ENCODE assay signal across 9 cellular contexts in the genomic region with DNA sequence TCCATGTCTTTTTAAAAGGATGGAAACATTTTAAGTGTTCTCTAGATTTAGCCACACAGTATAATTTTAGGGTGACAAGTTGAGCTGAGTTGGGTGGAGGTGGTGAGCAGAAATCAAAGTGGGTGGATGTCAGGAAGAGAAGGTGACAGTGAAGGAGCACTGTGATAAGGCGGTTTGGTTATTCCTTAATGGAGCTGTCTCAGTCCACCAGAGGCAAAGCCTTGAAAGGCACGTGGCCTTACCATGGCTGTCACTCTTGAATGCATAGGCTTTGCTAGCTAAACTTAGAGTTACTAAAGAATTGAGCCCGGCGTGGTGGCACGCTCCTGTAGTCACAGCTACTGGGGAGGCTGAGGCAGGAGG. TPM values are rescaled to one million over a fixed set of nuclear protein-coding genes. Genes with fewer than 3 reads are reported as not detected.
DNase-seq lines count a peak whose midpoint lies in the region; ATAC-seq, FAIRE-seq and TF ChIP-seq lines count a peak whose summit lies in the region.
"Had no signal": no experiment of that assay in that cellular context is flagged by ENCODE, and none has a peak within 500 bp of the region (broad histone marks: within the 10 kb centered on the region; RNA-seq: fewer than 3 reads in every experiment).

No MANE protein-coding gene starts in this region.

- no peak for FAIRE-seq in A549 (lab: Jason Lieb, UNC)
- FAIRE-seq: GM19239 had no signal

- H3K27ac ChIP-seq in A549 (peak overlapping the region; percentile 83 to 86), H9 (ENCODE audit: insufficient read length, low read depth, low read length) (no peak overlapping the region), caudate nucleus (ENCODE audit: low read depth, low read length) (peak overlapping the region; percentile 40)

- no peak overlapping the region for H3K4ac ChIP-seq in H9 (ENCODE audit: low read depth, low read length)

- H3K4me1 ChIP-seq in A549 (peaks cover 12% of the 10 kb centered on the region), H9 (ENCODE audit: insufficient read depth, low read length) (no peaks in the 10 kb centered on the region), mucosa of stomach (ENCODE audit: control insufficient read depth, insufficient read depth, low read length) (peaks cover 5% of the 10 kb centered on the region)

- H2BK15ac ChIP-seq in H9 (ENCODE audit: low read depth, low read length), result no peak overlapping the region

- ATAC-seq in A549 (peak; percentile 31 to 35; a peak in 2 of 6 replicates), HG02885 (IDR thresholded peaks at IDR 0.05; ENCODE audit: poor library complexity, unreplicated experiment) (no peak), HG03439 (IDR thresholded peaks at IDR 0.05; ENCODE audit: unreplicated experiment) (no peak)

- no peak overlapping the region for H4K8ac ChIP-seq in H9 (replicated peaks; ENCODE audit: insufficient read length, low read depth, low read length)

- WGBS in A549 (ENCODE audit: missing lambda C conversion rate), result 89% methylated on average over 5 of the region's 5 CpGs
- WGBS in H9 (ENCODE audit: extremely low coverage, insufficient read length, low lambda C conversion rate), result no CpG with 5 or more reads among the region's 5 CpGs

- no peak overlapping the region for H3K27ac Mint-ChIP-seq in H9

- H2BK20ac ChIP-seq in H9 (ENCODE audit: low read depth, low read length, poor library complexity, severe bottlenecking), result no peak overlapping the region

- no peak overlapping the region for H3K18ac ChIP-seq in H9 (ENCODE audit: insufficient read length, low read depth, low read length)

- no peaks in the 10 kb centered on the region for H3K79me1 ChIP-seq in H9 (ENCODE audit: insufficient read depth, low read depth, low read length, poor library complexity, severe bottlenecking)

- no peak overlapping the region for H2BK5ac ChIP-seq in H9 (ENCODE audit: insufficient read length, low read length)

- peaks cover 8% of the 10 kb centered on the region for H3K23me2 ChIP-seq in H9 (ENCODE audit: insufficient read length, low read depth, low read length, poor library complexity, severe bottlenecking)

- peaks cover 19% of the 10 kb centered on the region for H3K27me3 Mint-ChIP-seq in H9 (ENCODE audit: low read depth)

- no peak for TF ChIP-seq RAD21 in A549 (conservative IDR thresholded peaks at IDR 0.05 in 1 of 2, IDR thresholded peaks at IDR 0.05 in 1 of 2)

- DNase-seq in A549 (ENCODE audit: low read depth in 1 of 2, low spot score in 1 of 2) (no peak), H9 (no peak), caudate nucleus (lab: John Stamatoyannopoulos, UW) (peak in 38 of 61 donors; percentile 9 to 90 (median 46)), DMS114 treated with DMSO at 0.1 percent for 48 hours (lab: John Stamatoyannopoulos, UW; ENCODE audit: unreplicated experiment) (no peak), DMS79 treated with DMSO at 0.1 percent for 48 hours (lab: John Stamatoyannopoulos, UW) (no peak)

- no peak overlapping the region for H2AFZ ChIP-seq in H9 (ENCODE audit: low read length)

- no peak overlapping the region for H2AK5ac ChIP-seq in H9 (ENCODE audit: insufficient read length, low read length)

- no peaks in the 10 kb centered on the region for H4K20me1 ChIP-seq in H9 (ENCODE audit: control insufficient read depth, insufficient read depth, insufficient read length)

- peaks cover 2% of the 10 kb centered on the region; the same call in 1 of the 2 replicates for H3K27me3 ChIP-seq in H9 (ENCODE audit: insufficient read depth, low read length)
- H3K27me3 ChIP-seq in mucosa of stomach (ENCODE audit: control insufficient read depth, insufficient read depth, low read length), result no peaks in the 10 kb centered on the region

- CTCF ChIA-PET in A549 (lab: Yijun Ruan, JAX), result interaction anchor here (0.6 to 4.6 kb wide), 15 partner anchors 7 to 637 kb away, joined by 3 to 20 read pairs (median 5); partner anchors contain the start of genes AP3S2, CIB1 and GDPGP1

- H3K9me3 Mint-ChIP-seq in H9, result no peaks in the 10 kb centered on the region

- H3K4me3 Mint-ChIP-seq in H9, result peak overlapping the region; percentile 4 to 79; a peak in 3 of 5 replicates

- H3K23ac ChIP-seq in H9 (ENCODE audit: insufficient read length, low read depth, low read length), result no peak overlapping the region

- no peak overlapping the region for H3T11ph ChIP-seq in H9 (ENCODE audit: low read length)

- no peak for TF ChIP-seq EP300 in A549 (IDR thresholded peaks at IDR 0.05)

- peaks cover 3 to 5% of the 10 kb centered on the region in 2 experiments; a peak in 3 of 4 replicates for H3K4me1 Mint-ChIP-seq in H9

- no peak for TF ChIP-seq POLR2A in A549 (IDR thresholded peaks at IDR 0.05; ENCODE audit: low read length)

- no peak overlapping the region for H3K56ac ChIP-seq in H9 (ENCODE audit: insufficient read length, low read depth, low read length)

- H3K14ac ChIP-seq in H9 (ENCODE audit: insufficient read depth, low read length), result no peak overlapping the region

- H3K79me2 ChIP-seq in H9 (ENCODE audit: insufficient read depth, low read length), result no peaks in the 10 kb centered on the region

- no peaks in the 10 kb centered on the region for H3K36me3 ChIP-seq in mucosa of stomach (ENCODE audit: control insufficient read depth, insufficient read depth, low read length)

- no peak for TF ChIP-seq CTCF in A549 (IDR thresholded peaks at IDR 0.05)
- TF ChIP-seq CTCF in H9 (conservative IDR thresholded peaks at IDR 0.05), result no peak

- no peaks in the 10 kb centered on the region for H3K9me3 ChIP-seq in A549
- no peaks in the 10 kb centered on the region for H3K9me3 ChIP-seq in H9 (ENCODE audit: control insufficient read depth, low read depth, low read length)
- no peaks in the 10 kb centered on the region for H3K9me3 ChIP-seq in mucosa of stomach (ENCODE audit: control insufficient read depth, low read length)

- H3K4me2 ChIP-seq in A549, result peak overlapping the region; percentile 98
- peak overlapping the region; percentile 75 for H3K4me2 ChIP-seq in H9 (ENCODE audit: insufficient read depth, insufficient read length, low read length)

- POLR2A ChIA-PET in A549 (lab: Yijun Ruan, JAX), result interaction anchor here (0.6 to 2.4 kb wide), 11 partner anchors 11 to 146 kb away, joined by 3 to 24 read pairs (median 9); partner anchors contain the start of genes CIB1, GDPGP1, IDH2 and IQGAP1

- H4K91ac ChIP-seq in H9 (ENCODE audit: insufficient read length, low read depth, low read length), result no peak overlapping the region

- no peak overlapping the region for H4K5ac ChIP-seq in H9 (ENCODE audit: insufficient read length, low read depth, low read length)

- H3K4me3 ChIP-seq in A549 (peak overlapping the region; percentile 69; the same call in 2 of the 3 replicates), mucosa of stomach (ENCODE audit: low read length) (peak overlapping the region; percentile 33)

- no peak overlapping the region for H2BK120ac ChIP-seq in H9 (ENCODE audit: low read depth, low read length, poor library complexity, severe bottlenecking)

- no peak overlapping the region for H2BK12ac ChIP-seq in H9 (ENCODE audit: insufficient read length, low read depth, low read length)

- H3K36me3 Mint-ChIP-seq in H9 (ENCODE audit: insufficient read depth in 1 of 3, low read depth in 3 of 3), result no peaks in the 10 kb centered on the region

- no peak overlapping the region for H3K9ac ChIP-seq in H9 (ENCODE audit: extremely low read depth, insufficient read length, low read length)
- H3K9ac ChIP-seq in mucosa of stomach (ENCODE audit: low read length), result peak overlapping the region; percentile 24

TF ChIP-seq in A549, 52 proteins besides CTCF, POLR2A, EP300 and RAD21 (continues in another document):
- no peak for TF ChIP-seq TFCP2L1 (CRISPR knock-in tag; IDR thresholded peaks at IDR 0.05)
- TF ChIP-seq RNF2 (IDR thresholded peaks at IDR 0.05; ENCODE audit: borderline replicate concordance, low read depth), result no peak

RNA-seq across cellular contexts. Expression of gene TTLL13, which starts 0.6 kb away (rescaled TPM):
- 0.56 and 0.61 TPM in 2 replicates for polyA plus RNA-seq in A549 (2011; rRNA removed)
- polyA plus RNA-seq in A549 (2012; cell fraction: cytosol; rRNA removed), result 0.20 and 0.22 TPM in 2 replicates
- 0.24 and 0.28 TPM in 2 replicates for polyA plus RNA-seq in A549 (2012; cell fraction: nucleus; rRNA removed)
- polyA plus RNA-seq in A549 (2017; fragmentation: RNase III; extraction: RNeasy Plus Mini Kit Qiagen cat#74134 plus additional on column Dnase treatment), result 0.17 to 0.29 TPM (median 0.24 TPM) in 3 replicates
- 0.58 and 1.1 TPM in 2 replicates for polyA minus RNA-seq in A549 (2011; rRNA and poly(A)+ RNA removed)
- not detected in 2 replicates for total RNA-seq in H9 (2021)

RNA-seq across cellular contexts. Expression of gene GDPGP1, which starts 14.7 kb away (rescaled TPM):
- polyA plus RNA-seq in A549 (2011; rRNA removed), result 5.4 and 5.7 TPM in 2 replicates
- polyA plus RNA-seq in A549 (2012; cell fraction: cytosol; rRNA removed), result 4.1 and 5.6 TPM in 2 replicates
- polyA plus RNA-seq in A549 (2012; cell fraction: nucleus; rRNA removed), result 7.8 and 8.5 TPM in 2 replicates
- 3.8 to 5.1 TPM (median 4.4 TPM) in 3 replicates for polyA plus RNA-seq in A549 (2017; fragmentation: RNase III; extraction: RNeasy Plus Mini Kit Qiagen cat#74134 plus additional on column Dnase treatment)
- 26.4 and 27.4 TPM in 2 replicates for polyA minus RNA-seq in A549 (2011; rRNA and poly(A)+ RNA removed)
- total RNA-seq in H9 (2021), result 6.7 and 9.7 TPM in 2 replicates

RNA-seq across cellular contexts. Expression of gene CIB1, which starts 15.0 kb away (rescaled TPM):
- polyA plus RNA-seq in A549 (2011; rRNA removed) (84.1 and 130 TPM in 2 replicates), A549 (2017; fragmentation: RNase III; extraction: RNeasy Plus Mini Kit Qiagen cat#74134 plus additional on column Dnase treatment) (119 to 124 TPM (median 120 TPM) in 3 replicates)
- 187 and 202 TPM in 2 replicates for polyA plus RNA-seq in A549 (2012; cell fraction: cytosol; rRNA removed)
- 190 and 198 TPM in 2 replicates for polyA plus RNA-seq in A549 (2012; cell fraction: nucleus; rRNA removed)
- polyA minus RNA-seq in A549 (2011; rRNA and poly(A)+ RNA removed), result 47.5 and 53.3 TPM in 2 replicates
- total RNA-seq in H9 (2021), result 23.0 and 27.8 TPM in 2 replicates

RNA-seq across cellular contexts. Expression of gene NGRN, which starts 16.7 kb away (rescaled TPM):
- polyA plus RNA-seq in A549 (2011; rRNA removed) (156 and 159 TPM in 2 replicates), A549 (2017; fragmentation: RNase III; extraction: RNeasy Plus Mini Kit Qiagen cat#74134 plus additional on column Dnase treatment) (83.2 to 83.9 TPM (median 83.3 TPM) in 3 replicates)
- polyA plus RNA-seq in A549 (2012; cell fraction: cytosol; rRNA removed), result 62.6 and 75.6 TPM in 2 replicates
- polyA plus RNA-seq in A549 (2012; cell fraction: nucleus; rRNA removed), result 29.0 and 39.6 TPM in 2 replicates
- polyA minus RNA-seq in A549 (2011; rRNA and poly(A)+ RNA removed), result 54.3 and 66.6 TPM in 2 replicates
- 79.2 and 80.2 TPM in 2 replicates for total RNA-seq in H9 (2021)

RNA-seq across cellular contexts. Expression of gene SEMA4B, which starts 47.6 kb away (rescaled TPM):
- polyA plus RNA-seq in A549 (2011; rRNA removed), result 45.3 and 61.0 TPM in 2 replicates
- polyA plus RNA-seq in A549 (2012; cell fraction: cytosol; rRNA removed), result 70.7 and 85.3 TPM in 2 replicates
- polyA plus RNA-seq in A549 (2012; cell fraction: nucleus; rRNA removed), result 165 and 233 TPM in 2 replicates
- 39.2 to 55.6 TPM (median 47.1 TPM) in 3 replicates for polyA plus RNA-seq in A549 (2017; fragmentation: RNase III; extraction: RNeasy Plus Mini Kit Qiagen cat#74134 plus additional on column Dnase treatment)
- 66.1 and 79.1 TPM in 2 replicates for polyA minus RNA-seq in A549 (2011; rRNA and poly(A)+ RNA removed)
- total RNA-seq in H9 (2021), result 32.5 and 33.2 TPM in 2 replicates

Comparison
In these comparisons a context has a peak if more than half of its experiments do, and no peak if none do; other contexts are left out.
1. ATAC-seq: peak in A549 (2 of 2); none in HG02885 (single experiment) and HG03439 (single experiment).
2. DNase-seq: peak in caudate nucleus (38 of 61); none in A549 (0 of 2), H9 (single experiment), DMS114 treated with DMSO at 0.1 percent for 48 hours (single experiment) and DMS79 treated with DMSO at 0.1 percent for 48 hours (single experiment).